Comparison of ENCODE assay signal across 7 cellular contexts in the genomic region with DNA sequence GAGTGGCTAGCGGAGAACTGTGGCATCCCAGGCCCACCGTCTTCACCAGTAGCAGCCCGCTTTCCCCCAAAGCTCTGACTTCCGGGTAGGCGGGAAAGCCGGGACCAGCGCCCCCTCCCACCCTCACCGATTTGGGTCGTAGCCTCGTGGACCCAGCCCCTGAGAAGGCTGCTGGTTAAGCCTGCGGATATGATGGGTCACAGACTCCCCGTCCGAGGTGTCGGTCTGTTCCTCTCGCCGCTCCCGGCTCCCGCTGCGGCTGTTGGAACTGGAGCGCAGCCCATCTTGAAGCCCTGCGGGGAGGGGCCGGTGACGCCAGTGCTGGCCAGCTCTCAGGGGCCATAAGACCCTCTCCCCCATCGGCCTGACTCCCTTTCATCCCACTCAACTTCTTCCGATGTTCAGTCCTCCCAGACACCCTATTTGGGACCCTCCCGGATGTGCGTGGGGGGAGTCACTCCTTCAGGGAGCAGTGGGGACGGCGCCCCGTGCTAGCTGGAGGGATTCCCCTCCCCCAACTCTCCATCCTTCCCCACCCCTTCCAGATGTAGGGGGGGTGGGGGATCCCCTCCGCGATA. TPM values are rescaled to one million over a fixed set of nuclear protein-coding genes. Genes with fewer than 3 reads are reported as not detected.
DNase-seq lines count a peak whose midpoint lies in the region; ATAC-seq and TF ChIP-seq lines count a peak whose summit lies in the region.

No MANE protein-coding gene starts in this region.

- no peaks in the 10 kb centered on the region for H3K4me1 ChIP-seq in right cardiac atrium (ENCODE audit: control insufficient read depth, insufficient read depth, low read length)

- WGBS in right cardiac atrium, result 1% methylated on average over 32 of the region's 32 CpGs

- H3K36me3 ChIP-seq in KOPT-K1 (ENCODE audit: insufficient read depth, low read length), result peaks cover 70% of the 10 kb centered on the region

- peak; percentile 42 to 50 for ATAC-seq in right cardiac atrium

- H3K4me3 ChIP-seq in GM12864 (ENCODE audit: low read depth, low read length), result peak overlapping the region; percentile 96
- peak overlapping the region; percentile 62 for H3K4me3 ChIP-seq in right cardiac atrium (ENCODE audit: low read length)

- peak overlapping the region; percentile 93 for H3K27ac ChIP-seq in KOPT-K1 (ENCODE audit: low read depth, low read length, poor library complexity, severe bottlenecking)
- H3K27ac ChIP-seq in right cardiac atrium (ENCODE audit: low read length), result peak overlapping the region; percentile 72

- no peaks in the 10 kb centered on the region for H3K27me3 ChIP-seq in right cardiac atrium (ENCODE audit: control insufficient read depth, insufficient read depth)

- no peaks in the 10 kb centered on the region for H3K9me3 ChIP-seq in KOPT-K1 (ENCODE audit: insufficient read depth, low read length, poor library complexity, severe bottlenecking)
- H3K9me3 ChIP-seq in right cardiac atrium (ENCODE audit: control insufficient read depth, low read length), result no peaks in the 10 kb centered on the region

- DNase-seq in GM12864 (ENCODE audit: low read depth), result no peak
- DNase-seq in anterior cingulate cortex (lab: John Stamatoyannopoulos, UW), result peak in 48 of 58 donors; percentile 19 to 83 (median 54)
- peak; percentile 70 to 87 (median 85) for DNase-seq in right cardiac atrium
- peak; percentile 88 for DNase-seq in posterior vena cava (ENCODE audit: low spot score)
- DNase-seq in NCI-H524 treated with DMSO at 0.1 percent for 48 hours (lab: John Stamatoyannopoulos, UW), result no peak
- no peak for DNase-seq in A172 (ENCODE audit: low spot score)

- TF ChIP-seq CTCF in GM12864 (IDR thresholded peaks at IDR 0.05; ENCODE audit: low read depth, low read length, missing control alignments), result no peak

- intact Hi-C loops in right cardiac atrium (cut with DNase I) (no loop called here), posterior vena cava (cut with DNase I) (no loop called here)

RNA-seq across cellular contexts. Expression of gene GNL1, which starts 0.8 kb away (rescaled TPM):
- 10 to 100 TPM; 22.7 to 33.7 (median 24.8) TPM for total RNA-seq in right cardiac atrium
- polyA plus RNA-seq in right cardiac atrium, result 24.2 TPM
- total RNA-seq in posterior vena cava, result 10 to 100 TPM; 52.2 to 59.6 TPM
- total RNA-seq in A172 (2014; rRNA removed; shearing (Covaris generic)), result 15.0 and 28.2 TPM in 2 replicates

RNA-seq across cellular contexts. Expression of gene PRR3, which starts 1.6 kb away (rescaled TPM):
- total RNA-seq in right cardiac atrium (1 to 10 TPM; 4.4 to 5.7 (median 4.9) TPM), posterior vena cava (1 to 10 TPM; 5.4 to 8.3 TPM)
- polyA plus RNA-seq in right cardiac atrium, result 4.2 TPM
- 5.5 and 7.6 TPM in 2 replicates for total RNA-seq in A172 (2014; rRNA removed; shearing (Covaris generic))

RNA-seq across cellular contexts. Expression of gene ABCF1, which starts 15.7 kb away (rescaled TPM):
- total RNA-seq in right cardiac atrium (10 to 100 TPM; 36.7 to 40.7 (median 39.2) TPM), posterior vena cava (10 to 100 TPM; 39.4 to 42.3 TPM)
- polyA plus RNA-seq in right cardiac atrium, result 26.8 TPM
- 45.6 and 45.7 TPM in 2 replicates for total RNA-seq in A172 (2014; rRNA removed; shearing (Covaris generic))

Comparison
In these comparisons a context has a peak if more than half of its experiments do, and no peak if none do; other contexts are left out.
1. DNase-seq: peak in anterior cingulate cortex (48 of 58), right cardiac atrium (3 of 3) and posterior vena cava (single experiment); none in GM12864 (single experiment), NCI-H524 treated with DMSO at 0.1 percent for 48 hours (single experiment) and A172 (single experiment).